In genomic region chr7:92723978-92724377, GRCh38 we compare ENCODE assay signal across 1 cellular context.
TF ChIP-seq lines count a peak whose summit lies in the region.

No MANE protein-coding gene starts in this region.

TF ChIP-seq in H1, 55 proteins besides CTCF, POLR2A, EP300 and RAD21 (continued from another document):
- TF ChIP-seq ATF2 (IDR thresholded peaks at IDR 0.05; ENCODE audit: low read length) (peak; percentile 59; the same call in 1 of the 2 replicates), SIN3A (conservative IDR thresholded peaks at IDR 0.05 in 1 of 2, IDR thresholded peaks at IDR 0.05 in 1 of 2; ENCODE audit: low read depth in 1 of 2, low read length in 2 of 2) (no peak), ASH2L (IDR thresholded peaks at IDR 0.05; ENCODE audit: low read length) (peak; percentile 19), KDM4A (IDR thresholded peaks at IDR 0.05; ENCODE audit: low read depth, low read length, severe bottlenecking) (no peak), POLR2AphosphoS5 (IDR thresholded peaks at IDR 0.05; ENCODE audit: low read depth, low read length) (no peak)
